21 cellular contexts compared by ENCODE assay signal in the genomic region with DNA sequence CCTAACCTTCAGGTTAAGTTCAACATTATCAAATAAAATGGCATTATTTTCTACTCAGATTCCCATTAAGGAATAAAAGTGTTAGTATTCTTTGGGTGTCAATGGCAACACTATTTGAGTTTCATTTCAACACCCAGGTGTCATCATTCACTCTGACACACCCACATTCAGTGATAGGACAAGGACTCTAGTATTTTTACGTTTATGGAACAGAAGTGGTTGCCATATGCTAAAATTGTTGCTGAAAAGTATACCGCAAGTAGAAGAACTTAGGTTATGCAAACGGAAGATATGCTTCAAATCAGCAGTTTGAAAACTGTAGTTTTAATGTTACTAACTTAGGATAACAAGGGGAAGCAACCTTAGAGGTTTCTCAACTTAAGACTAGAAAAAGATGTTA. TPM values are rescaled to one million over a fixed set of nuclear protein-coding genes. Genes with fewer than 3 reads are reported as not detected.
A peak's percentile ranks its signal among the peaks of the same experiment; 100 is the strongest.
DNase-seq lines count a peak whose midpoint lies in the region; ATAC-seq, FAIRE-seq and TF ChIP-seq lines count a peak whose summit lies in the region.
"Had no signal": no experiment of that assay in that cellular context is flagged by ENCODE, and none has a peak within 500 bp of the region (broad histone marks: within the 10 kb centered on the region; RNA-seq: fewer than 3 reads in every experiment).

No MANE protein-coding gene starts in this region.

- H4K20me1 ChIP-seq in OCI-LY7 (ENCODE audit: insufficient read depth, low read length) = no peaks in the 10 kb centered on the region

- H3K4me1 ChIP-seq in OCI-LY7 (ENCODE audit: insufficient read depth, low read length, poor library complexity, severe bottlenecking) = peaks cover 55% of the 10 kb centered on the region
- H3K4me1 ChIP-seq: ascending aorta had no signal

- DNase-seq in OCI-LY7 (ENCODE audit: low spot score) (peak; percentile 75), urothelium cell line (ENCODE audit: low spot score) (no peak), HPDE6-E6E7 (ENCODE audit: extremely low spot score) (no peak), HTR-8/SVneo (ENCODE audit: insufficient read length, low spot score) (no peak), hypothalamus (lab: John Stamatoyannopoulos, UW) (no peak)
- DNase-seq: activated CD4-positive, alpha-beta T cell treated with anti-CD3 and anti-CD28 coated beads, Interleukin-2, amount 10 ng/mL, durations not matched to agents 7 days and 5 days; activated naive CD4-positive, alpha-beta T cell treated with Interleukin-2 at 50 U/mL for 16 hours; effector memory CD4-positive, alpha-beta T cell; GF-D8; GOT3; islet precursor cell; MG63; naive thymus-derived CD4-positive, alpha-beta T cell; NCI-H187; Peyer's patch; posterior cingulate gyrus had no signal

- no peaks in the 10 kb centered on the region for H3K36me3 ChIP-seq in OCI-LY7 (ENCODE audit: insufficient read depth, low read length)
- H3K36me3 ChIP-seq: ascending aorta, MG63, Peyer's patch, thoracic aorta had no signal

- H3K79me2 ChIP-seq in OCI-LY7 (ENCODE audit: insufficient read depth, low read depth, low read length) = peaks cover 7% of the 10 kb centered on the region; the same call in 1 of the 2 replicates

- H3K9me2 ChIP-seq in OCI-LY7 (ENCODE audit: insufficient read depth, low read length) = no peaks in the 10 kb centered on the region

- BruUV-seq in OCI-LY7 (replicated peaks; lab: Mats Ljungman, UMichigan) = no TSS peak

- TF ChIP-seq CTCF in OCI-LY7 (conservative IDR thresholded peaks at IDR 0.05; ENCODE audit: low read length) = no peak

- peak overlapping the region; percentile 85; the same call in 1 of the 2 replicates for H2AFZ ChIP-seq in OCI-LY7 (ENCODE audit: low read length)

- peak; percentile 31 for ATAC-seq in GM18520 (IDR thresholded peaks at IDR 0.05; ENCODE audit: unreplicated experiment)
- peak; percentile 37 for ATAC-seq in HG02885 (IDR thresholded peaks at IDR 0.05; ENCODE audit: poor library complexity, unreplicated experiment)
- ATAC-seq: naive thymus-derived CD4-positive, alpha-beta T cell had no signal

- H3K4me2 ChIP-seq in OCI-LY7 (ENCODE audit: low read length) = peak overlapping the region; percentile 65

- H3K9me3 ChIP-seq in OCI-LY7 (ENCODE audit: low read length) = no peaks in the 10 kb centered on the region
- H3K9me3 ChIP-seq: ascending aorta, MG63, Peyer's patch, thoracic aorta had no signal

- intact Hi-C loops in OCI-LY7 (cut with micrococcal nuclease; ENCODE audit: unreplicated experiment) = loop anchor here (2.0 to 5.0 kb wide), 2 partner anchors 107 to 114 kb away; a partner anchor contains a TSS

- peak; percentile 27 for FAIRE-seq in urothelium cell line (lab: Jason Lieb, UNC)
- FAIRE-seq in HTR-8/SVneo (lab: Jason Lieb, UNC) = no peak
- FAIRE-seq: D721Med had no signal

- H3K4me3 ChIP-seq in OCI-LY7 (ENCODE audit: low read depth, low read length, poor library complexity, severe bottlenecking) = peak overlapping the region; percentile 64
- H3K4me3 ChIP-seq: ascending aorta, MG63, Peyer's patch, thoracic aorta had no signal

- POLR2A ChIA-PET in OCI-LY7 (lab: Charles Lee) = interaction anchor here (0.6 to 4.4 kb wide), 11 partner anchors 9 to 108 kb away, joined by 3 to 65 read pairs (median 3); no protein-coding TSS in a partner anchor

- CTCF ChIA-PET in OCI-LY7 (lab: Charles Lee; ENCODE audit: unreplicated experiment) = no interaction called here

- H3K27ac ChIP-seq in OCI-LY7 (ENCODE audit: low read depth, low read length, poor library complexity, severe bottlenecking) = peak overlapping the region; percentile 82
- H3K27ac ChIP-seq: ascending aorta, thoracic aorta had no signal

RNA-seq across cellular contexts. Expression of a gene that starts 20.0 kb away (rescaled TPM):
- total RNA-seq in OCI-LY7 (2014; rRNA removed; shearing (Covaris generic)) = 19.4 and 21.0 TPM in 2 replicates
- 35.4 and 45.4 TPM in 2 replicates for total RNA-seq in OCI-LY7 (2022)
